Comparison of ENCODE assay signal across 22 cellular contexts in the genomic region with DNA sequence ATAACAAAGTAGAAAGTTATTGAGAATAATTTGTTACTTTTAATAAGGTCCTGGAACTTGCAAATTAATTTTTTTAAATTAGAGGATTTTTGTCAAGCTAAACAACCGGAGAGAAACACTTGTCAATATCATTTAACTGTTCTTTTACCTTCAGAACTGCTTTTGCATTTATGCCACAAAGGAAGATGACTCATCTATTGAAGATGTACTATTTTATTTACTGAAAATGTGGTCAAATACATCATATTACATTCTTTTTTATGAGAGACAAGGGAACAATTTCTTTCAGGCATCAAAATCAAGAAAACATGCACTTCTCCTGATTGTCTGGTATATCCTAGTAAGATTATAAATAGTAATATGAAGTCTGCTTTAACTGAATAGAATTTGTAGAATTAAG.
DNase-seq lines count a peak whose midpoint lies in the region; ATAC-seq, FAIRE-seq and TF ChIP-seq lines count a peak whose summit lies in the region.
"Had no signal": no experiment of that assay in that cellular context is flagged by ENCODE, and none has a peak within 500 bp of the region (broad histone marks: within the 10 kb centered on the region; RNA-seq: fewer than 3 reads in every experiment).

No MANE protein-coding gene starts in this region.

- peak overlapping the region; percentile 3 for H3K27ac ChIP-seq in RWPE2 (ENCODE audit: poor library complexity, severe bottlenecking)

- FAIRE-seq in urothelium cell line (lab: Jason Lieb, UNC), result no peak
- FAIRE-seq: HTR-8/SVneo, K562 had no signal

- no peaks in the 10 kb centered on the region for H3K9me3 ChIP-seq in RWPE2 (ENCODE audit: severe bottlenecking)
- H3K9me3 ChIP-seq: BE2C, HAP-1, MG63 had no signal

- ATAC-seq in RWPE2 (ENCODE audit: low read depth) (peak; percentile 35; the same call in 1 of the 3 replicates), Right ventricle myocardium inferior (no peak)
- ATAC-seq: GM23338, K562 had no signal

- peak; percentile 13 for DNase-seq in HS-5 (ENCODE audit: low read depth)
- DNase-seq in RWPE2 (ENCODE audit: low spot score), result no peak
- DNase-seq in choroid plexus epithelial cell (ENCODE audit: low read depth), result peak; percentile 7
- DNase-seq in urothelium cell line (ENCODE audit: low spot score), result peak; percentile 3
- no peak for DNase-seq in GM13977 (ENCODE audit: low spot score)
- DNase-seq in Ammon's horn (ENCODE audit: low spot score), result no peak
- DNase-seq in Right ventricle myocardium inferior (ENCODE audit: missing footprints), result no peak
- DNase-seq: BE2C; CD8-positive, alpha-beta memory T cell; Kasumi-1; MG63; NCI-H1105 treated with DMSO at 0.1 percent for 48 hours; NCI-H146; NCI-H1930; NCI-H446; NCI-H524 treated with DMSO at 0.1 percent for 48 hours; NCI-H774; SHP77 had no signal

- TF ChIP-seq CTCF in RWPE2 (IDR thresholded peaks at IDR 0.05; ENCODE audit: poor library complexity, severe bottlenecking) (no peak), choroid plexus epithelial cell (conservative IDR thresholded peaks at IDR 0.05; ENCODE audit: low read depth, low read length) (no peak), GM13977 (IDR thresholded peaks at IDR 0.05; ENCODE audit: extremely low read depth, insufficient read depth, missing control alignments) (no peak)

- in situ Hi-C loops in GM13977 (cut with MboI; ENCODE audit: low pct_unique_long_range_greater_than_20kb, low sequenced_read_pairs, unreplicated experiment), result no loop called here

- no peaks in the 10 kb centered on the region for H3K36me3 ChIP-seq in RWPE2 (ENCODE audit: low read depth)
- H3K36me3 ChIP-seq: BE2C, HAP-1, MG63 had no signal

- intact Hi-C loops in Right ventricle myocardium inferior (cut with DNase I), result no loop called here

- peaks cover 26% of the 10 kb centered on the region for H3K4me1 ChIP-seq in RWPE2 (ENCODE audit: insufficient read depth, poor library complexity, severe bottlenecking)
- H3K4me1 ChIP-seq: BE2C, HAP-1 had no signal

- no peaks in the 10 kb centered on the region for H3K27me3 ChIP-seq in RWPE2 (ENCODE audit: insufficient read depth, poor library complexity, severe bottlenecking)
- H3K27me3 ChIP-seq: BE2C, MG63 had no signal

- H3K4me3 ChIP-seq in RWPE2 (ENCODE audit: severe bottlenecking) (no peak overlapping the region), choroid plexus epithelial cell (ENCODE audit: low read depth, low read length) (no peak overlapping the region)
- H3K4me3 ChIP-seq: GM23338, HAP-1, K562, MG63 had no signal

Comparison
In these comparisons a context has a peak if more than half of its experiments do, and no peak if none do; other contexts are left out.
1. DNase-seq: peak in HS-5 (single experiment), choroid plexus epithelial cell (single experiment) and urothelium cell line (single experiment); none in RWPE2 (single experiment), GM13977 (single experiment), Ammon's horn (single experiment) and Right ventricle myocardium inferior (single experiment).